ENCODE assay signal across 13 cellular contexts in the genomic region with DNA sequence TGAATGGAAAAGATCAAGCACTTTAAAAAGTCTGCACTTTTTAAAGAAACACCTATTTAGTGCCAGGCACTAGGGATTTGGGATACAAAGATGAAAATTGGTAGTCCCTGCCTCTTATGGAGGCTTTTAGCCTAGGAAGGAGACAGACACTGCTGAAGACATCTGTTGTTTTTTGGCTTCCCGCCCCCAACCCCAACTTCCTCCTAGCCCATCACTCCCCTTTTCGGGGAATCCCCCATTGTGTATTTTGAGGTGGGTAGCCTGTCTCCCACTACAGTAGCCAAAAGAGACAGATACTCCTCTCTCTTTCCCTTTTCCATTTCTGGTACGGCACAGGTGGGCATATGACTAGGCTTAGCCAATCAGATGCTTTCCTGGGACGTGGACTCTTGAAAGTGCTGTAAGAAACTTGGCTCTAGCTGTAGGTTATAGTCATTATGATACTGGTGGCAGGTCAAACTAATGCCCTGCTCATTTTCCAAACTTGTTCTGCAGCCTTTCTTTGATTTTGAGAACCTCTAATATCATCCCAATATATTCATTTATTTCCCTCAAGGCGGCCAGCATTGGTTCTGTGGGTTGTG.
DNase-seq lines count a peak whose midpoint lies in the region; ATAC-seq and TF ChIP-seq lines count a peak whose summit lies in the region.
"Had no signal": no experiment of that assay in that cellular context is flagged by ENCODE, and none has a peak within 500 bp of the region (broad histone marks: within the 10 kb centered on the region; RNA-seq: fewer than 3 reads in every experiment).

No MANE protein-coding gene starts in this region.

- no peak overlapping the region for H3K27ac ChIP-seq in hepatocyte
- H3K27ac ChIP-seq: A549 had no signal

- peaks cover 16 to 25% of the 10 kb centered on the region in 2 donors for H3K9me3 Mint-ChIP-seq in stimulated activated naive CD8-positive, alpha-beta T cell treated with anti-CD3 and anti-CD28 coated beads, Interleukin-15, amount 100 ng/mL, for 72 hours

- peaks cover 23% of the 10 kb centered on the region for H3K4me1 Mint-ChIP-seq in stimulated activated naive CD8-positive, alpha-beta T cell treated with anti-CD3 and anti-CD28 coated beads, Interleukin-15, amount 100 ng/mL, for 72 hours

- H2AFZ ChIP-seq in hepatocyte, result no peak overlapping the region

- H3K79me2 ChIP-seq in hepatocyte, result no peaks in the 10 kb centered on the region

- H4K20me1 ChIP-seq in hepatocyte (ENCODE audit: insufficient read depth, poor library complexity, severe bottlenecking), result no peaks in the 10 kb centered on the region

- H3K36me3 ChIP-seq in hepatocyte (replicated peaks; ENCODE audit: insufficient read depth, low read depth), result no peaks in the 10 kb centered on the region

- peak; percentile 21 for ATAC-seq in stimulated activated naive CD8-positive, alpha-beta T cell treated with anti-CD3 and anti-CD28 coated beads, Interleukin-15, amount 100 ng/mL, for 72 hours
- ATAC-seq in stimulated activated naive CD8-positive, alpha-beta T cell treated with anti-CD3 and anti-CD28 coated beads, Interleukin-15, Interleukin-2, amounts not matched to agents 100 U/mL and 50 U/mL, for 24 hours, result no peak
- ATAC-seq in HG02884 (IDR thresholded peaks at IDR 0.05; ENCODE audit: unreplicated experiment), result peak; percentile 56
- peak; percentile 30 for ATAC-seq in HG03575 (IDR thresholded peaks at IDR 0.05; ENCODE audit: extremely low read depth, insufficient number of reproducible peaks, low FRiP score, unreplicated experiment)
- ATAC-seq in omental fat pad (ENCODE audit: low FRiP score), result no peak
- ATAC-seq: A549 had no signal

- H3K4me2 ChIP-seq in hepatocyte, result no peak overlapping the region
- H3K4me2 ChIP-seq: A549 had no signal

- H3K9me3 ChIP-seq in hepatocyte (ENCODE audit: low read depth), result no peaks in the 10 kb centered on the region
- H3K9me3 ChIP-seq: A549 had no signal

- no peak for TF ChIP-seq CTCF in omental fat pad (IDR thresholded peaks at IDR 0.05)
- TF ChIP-seq CTCF in hepatocyte (IDR thresholded peaks at IDR 0.05; ENCODE audit: poor library complexity), result no peak

- no peak overlapping the region for H3K4me3 Mint-ChIP-seq in stimulated activated naive CD8-positive, alpha-beta T cell treated with anti-CD3 and anti-CD28 coated beads, Interleukin-15, amount 100 ng/mL, for 72 hours

- peak overlapping the region in 1 of 2 donors; percentile 74 for H3K27ac Mint-ChIP-seq in stimulated activated naive CD8-positive, alpha-beta T cell treated with anti-CD3 and anti-CD28 coated beads, Interleukin-15, amount 100 ng/mL, for 72 hours

- DNase-seq in stimulated activated naive CD8-positive, alpha-beta T cell treated with anti-CD3 and anti-CD28 coated beads, Interleukin-15, amount 100 ng/mL, for 72 hours, result no peak
- DNase-seq in stimulated activated naive CD8-positive, alpha-beta T cell treated with anti-CD3 and anti-CD28 coated beads, Interleukin-15, Interleukin-2, amounts not matched to agents 100 U/mL and 50 U/mL, for 24 hours, result no peak
- DNase-seq in omental fat pad (ENCODE audit: low spot score), result no peak
- no peak for DNase-seq in NCI-H2029 (lab: John Stamatoyannopoulos, UW)
- DNase-seq in hepatocyte (ENCODE audit: low spot score), result no peak
- DNase-seq in C1 segment of cervical spinal cord (lab: John Stamatoyannopoulos, UW), result no peak
- DNase-seq: activated naive CD4-positive, alpha-beta T cell treated with Interleukin-2 at 50 U/mL for 16 hours; MV-4-11; NCI-H510A; Right ventricle myocardium superior had no signal

- peaks cover 41% of the 10 kb centered on the region for H3K27me3 Mint-ChIP-seq in stimulated activated naive CD8-positive, alpha-beta T cell treated with anti-CD3 and anti-CD28 coated beads, Interleukin-15, amount 100 ng/mL, for 72 hours

- no peak overlapping the region for H3K4me3 ChIP-seq in hepatocyte
- H3K4me3 ChIP-seq: A549 had no signal

- 93% methylated on average over 5 of the region's 5 CpGs for WGBS in hepatocyte (ENCODE audit: low lambda C conversion rate, missing lambda C conversion rate)

- no peaks in the 10 kb centered on the region for H3K9me2 ChIP-seq in hepatocyte (replicated peaks; ENCODE audit: insufficient read depth)

- H3K4me1 ChIP-seq in hepatocyte (ENCODE audit: insufficient read depth), result no peaks in the 10 kb centered on the region
- H3K4me1 ChIP-seq: A549 had no signal

- no peaks in the 10 kb centered on the region for H3K27me3 ChIP-seq in hepatocyte

Comparison
In these comparisons a context has a peak if more than half of its experiments do, and no peak if none do; other contexts are left out.
1. ATAC-seq: peak in stimulated activated naive CD8-positive, alpha-beta T cell treated with anti-CD3 and anti-CD28 coated beads, Interleukin-15, amount 100 ng/mL, for 72 hours (single experiment), HG02884 (single experiment) and HG03575 (single experiment); none in stimulated activated naive CD8-positive, alpha-beta T cell treated with anti-CD3 and anti-CD28 coated beads, Interleukin-15, Interleukin-2, amounts not matched to agents 100 U/mL and 50 U/mL, for 24 hours (single experiment) and omental fat pad (single experiment).